1 cellular context compared by ENCODE assay signal in the genomic region with DNA sequence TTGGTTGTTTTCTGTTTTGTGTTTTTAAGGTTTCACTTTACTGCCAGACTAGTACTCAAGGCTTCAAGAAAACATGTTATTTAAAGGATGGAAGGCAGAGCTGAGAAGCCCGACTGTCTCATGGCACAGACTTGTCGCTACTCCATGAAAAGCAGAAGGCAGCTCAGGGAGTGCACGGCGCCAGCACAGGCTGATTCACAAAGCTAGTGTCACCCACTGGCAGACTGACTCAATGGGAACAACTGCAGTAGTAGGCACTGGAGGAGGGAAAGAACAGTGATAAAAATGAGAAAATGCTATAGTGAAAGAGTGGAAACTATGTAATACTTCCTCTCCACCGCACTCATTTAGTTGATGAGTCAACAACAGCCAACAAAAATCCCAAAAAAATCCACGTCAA.
TF ChIP-seq lines count a peak whose summit lies in the region.

No MANE protein-coding gene starts in this region.

TF ChIP-seq in endothelial cell of umbilical vein, 7 proteins besides CTCF, POLR2A, EP300 and RAD21:
- TF ChIP-seq GATA2 (IDR thresholded peaks at IDR 0.05; ENCODE audit: insufficient read depth, insufficient read length, low read depth, low read length) (no peak), JUN (IDR thresholded peaks at IDR 0.05; ENCODE audit: borderline replicate concordance, insufficient read depth, insufficient read length, low read depth) (no peak), EZH2 (IDR thresholded peaks at IDR 0.05; ENCODE audit: borderline replicate concordance, low read depth, low read length, severe bottlenecking) (no peak), FOS (IDR thresholded peaks at IDR 0.05; ENCODE audit: borderline replicate concordance, insufficient read depth, low read length) (peak; percentile 28), POLR2AphosphoS5 (IDR thresholded peaks at IDR 0.05; ENCODE audit: insufficient read depth, low read depth, low read length) (no peak), MYC (IDR thresholded peaks at IDR 0.05; ENCODE audit: low read depth, low read length) (no peak)
- TF ChIP-seq, protein P1, sequence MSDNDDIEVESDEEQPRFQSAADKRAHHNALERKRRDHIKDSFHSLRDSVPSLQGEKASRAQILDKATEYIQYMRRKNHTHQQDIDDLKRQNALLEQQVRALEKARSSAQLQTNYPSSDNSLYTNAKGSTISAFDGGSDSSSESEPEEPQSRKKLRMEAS (IDR thresholded peaks at IDR 0.05; ENCODE audit: insufficient read depth, insufficient read length) = no peak
